ENCODE assay signal across 8 cellular contexts in the genomic region with DNA sequence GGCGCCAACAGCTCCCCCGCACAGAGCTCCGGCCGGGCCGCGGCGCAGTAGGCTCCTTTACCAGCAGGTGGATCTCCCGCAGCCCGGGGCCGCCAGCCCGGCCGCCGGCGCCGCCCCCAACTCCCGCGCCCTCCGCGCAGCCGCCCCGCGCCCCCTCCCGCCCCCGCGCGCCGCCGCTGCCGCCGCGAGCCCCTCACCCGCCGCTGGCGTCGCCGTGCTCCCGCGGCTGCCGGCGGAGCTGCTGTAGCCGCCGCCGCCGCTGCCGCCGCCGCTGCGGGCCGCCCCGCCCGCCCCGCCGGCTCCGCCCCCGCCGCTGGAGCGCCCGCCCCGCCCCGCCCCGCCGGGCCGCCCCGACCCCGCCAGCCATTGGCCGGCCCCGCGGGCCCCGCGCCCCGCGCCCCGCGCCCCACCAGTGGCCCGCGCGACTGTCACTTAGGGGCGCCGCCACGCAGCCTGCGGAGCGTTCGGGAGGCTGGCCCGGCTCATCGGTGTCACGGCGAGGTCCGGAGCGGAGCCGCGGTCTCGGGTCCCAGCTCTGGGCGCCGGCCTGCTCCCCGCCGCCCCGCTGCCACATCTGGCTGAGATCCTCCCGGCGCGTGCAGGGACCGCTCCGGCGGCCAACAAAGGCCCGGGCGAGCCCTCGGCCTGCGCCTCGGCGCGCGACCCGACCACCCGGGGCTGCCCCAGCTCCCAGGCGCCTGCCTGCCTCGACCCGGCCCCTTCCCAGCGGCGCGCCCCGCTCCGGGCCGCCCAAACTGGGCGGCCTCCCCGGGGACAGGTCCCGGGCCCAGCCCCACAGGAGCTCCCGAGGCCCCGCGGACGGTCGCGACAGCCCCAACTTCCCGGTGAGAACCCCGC. TPM values are rescaled to one million over a fixed set of nuclear protein-coding genes. Genes with fewer than 3 reads are reported as not detected.
DNase-seq lines count a peak whose midpoint lies in the region; ATAC-seq and TF ChIP-seq lines count a peak whose summit lies in the region.

Gene MGAT4A (minus strand): TSS at position 282 of the 858 bp plus-strand sequence. CDS start 4,800 bp downstream, outside the sequence.

- peaks cover 26% of the 10 kb centered on the region for H3K36me3 Mint-ChIP-seq in CD8-positive, alpha-beta T cell
- no peaks in the 10 kb centered on the region for H3K36me3 Mint-ChIP-seq in activated naive CD8-positive, alpha-beta T cell

- H3K27me3 Mint-ChIP-seq in CD8-positive, alpha-beta T cell (ENCODE audit: low read depth) = no peaks in the 10 kb centered on the region
- no peaks in the 10 kb centered on the region for H3K27me3 Mint-ChIP-seq in activated naive CD8-positive, alpha-beta T cell

- H3K27ac ChIP-seq in CD8-positive, alpha-beta T cell (ENCODE audit: low read depth, low read length) = peak within 1 kb of the TSS; percentile 82
- H3K27ac ChIP-seq in upper lobe of left lung = peak within 1 kb of the TSS; percentile 93 to 98 (median 95)

- H3K4me1 ChIP-seq in CD8-positive, alpha-beta T cell (ENCODE audit: insufficient read depth, low read length) = peaks cover 48% of the 10 kb centered on the region
- H3K4me1 ChIP-seq in upper lobe of left lung = peaks cover 30 to 55% (median 37%) of the 10 kb centered on the region in 4 donors

- no peaks in the 10 kb centered on the region for H3K36me3 ChIP-seq in CD8-positive, alpha-beta T cell (ENCODE audit: insufficient read depth, low read length)
- no peaks in the 10 kb centered on the region for H3K36me3 ChIP-seq in upper lobe of left lung

- TF ChIP-seq EP300 in upper lobe of left lung (IDR thresholded peaks at IDR 0.05) = no peak

- TF ChIP-seq CTCF in CD8-positive, alpha-beta T cell (IDR thresholded peaks at IDR 0.05) = no peak
- peak in 4 of 6 experiments; percentile 20 to 62 (median 22) for TF ChIP-seq CTCF in upper lobe of left lung (IDR thresholded peaks at IDR 0.05)

- peak within 1 kb of the TSS; percentile 97 for H3K27ac Mint-ChIP-seq in CD8-positive, alpha-beta T cell
- peak within 1 kb of the TSS; percentile 96 for H3K27ac Mint-ChIP-seq in activated naive CD8-positive, alpha-beta T cell

- H3K9me3 ChIP-seq in CD8-positive, alpha-beta T cell (ENCODE audit: low read length) = no peaks in the 10 kb centered on the region
- no peaks in the 10 kb centered on the region for H3K9me3 ChIP-seq in upper lobe of left lung

- H3K4me3 ChIP-seq in CD8-positive, alpha-beta T cell (ENCODE audit: low read depth, low read length) = peak within 1 kb of the TSS; percentile 93
- H3K4me3 ChIP-seq in upper lobe of left lung = peak within 1 kb of the TSS; percentile 55 to 93 (median 84)

- POLR2A ChIA-PET in CD8-positive, alpha-beta T cell (lab: Charles Lee) = interaction anchor here (0.6 to 6.6 kb wide), 24 partner anchors 9 to 335 kb away, joined by 3 to 112 read pairs (median 4); no protein-coding TSS in a partner anchor

- no peaks in the 10 kb centered on the region for H3K27me3 ChIP-seq in CD8-positive, alpha-beta T cell (ENCODE audit: insufficient read depth, low read length)
- H3K27me3 ChIP-seq in upper lobe of left lung = no peaks in the 10 kb centered on the region

- DNase-seq in CD8-positive, alpha-beta T cell = peak; percentile 62 to 89 (median 77)
- DNase-seq in GM19240 (ENCODE audit: insufficient read length, low spot score) (peak; percentile 65), cardiac septum (ENCODE audit: low spot score) (peak; percentile 90), posterior vena cava (ENCODE audit: low spot score) (peak; percentile 90), upper lobe of left lung (peak; percentile 89 to 96)

- CTCF ChIA-PET in CD8-positive, alpha-beta T cell (lab: Charles Lee) = interaction anchor here (0.7 to 5.3 kb wide), 18 partner anchors 10 to 91 kb away, joined by 3 to 22 read pairs (median 4); no protein-coding TSS in a partner anchor

- WGBS in upper lobe of left lung, 2 donors = 0% methylated on average over 5 to 13 of the region's 133 CpGs

- ATAC-seq in CD8-positive, alpha-beta T cell = peak; percentile 76
- ATAC-seq in HG03469 (IDR thresholded peaks at IDR 0.05; ENCODE audit: unreplicated experiment) = peak; percentile 66
- ATAC-seq in SK-N-SH treated with all-trans-retinoic acid at 6 μM for 48 hours = peak; percentile 77
- peak; percentile 90 to 96 for ATAC-seq in upper lobe of left lung (ENCODE audit: low FRiP score in 2 of 2)

- intact Hi-C loops in CD8-positive, alpha-beta T cell (cut with DNase I, micrococcal nuclease) = loop anchor here (1.0 to 5.0 kb wide), 8 partner anchors 28 to 1084 kb away; partner anchors contain the start of genes COX5B (in 1 of the 2), MITD1 (in 1 of the 2) and MRPL30 (in 1 of the 2)
- intact Hi-C loops in cardiac septum (cut with DNase I) = loop anchor here (2.0 kb wide), 2 partner anchors 94 to 106 kb away; no protein-coding TSS in a partner anchor
- intact Hi-C loops in posterior vena cava (cut with DNase I) = loop anchor here in 1 of 2 donors (10.0 kb wide), 1 partner anchor 94 kb away; no protein-coding TSS in a partner anchor

- no peaks in the 10 kb centered on the region for H3K9me3 Mint-ChIP-seq in CD8-positive, alpha-beta T cell
- H3K9me3 Mint-ChIP-seq in activated naive CD8-positive, alpha-beta T cell (ENCODE audit: low read depth) = no peaks in the 10 kb centered on the region

- peak within 1 kb of the TSS; percentile 93 for H3K4me3 Mint-ChIP-seq in CD8-positive, alpha-beta T cell
- peak within 1 kb of the TSS; percentile 95 for H3K4me3 Mint-ChIP-seq in activated naive CD8-positive, alpha-beta T cell

- peak in 3 of 4 donors; percentile 78 to 93 (median 85) for TF ChIP-seq POLR2A in upper lobe of left lung (IDR thresholded peaks at IDR 0.05)

- H3K4me1 Mint-ChIP-seq in CD8-positive, alpha-beta T cell (ENCODE audit: low read depth) = peaks cover 59% of the 10 kb centered on the region
- peaks cover 72% of the 10 kb centered on the region for H3K4me1 Mint-ChIP-seq in activated naive CD8-positive, alpha-beta T cell (ENCODE audit: low read depth)

TF ChIP-seq in SK-N-SH treated with all-trans-retinoic acid at 6 μM for 48 hours, 23 proteins besides CTCF, POLR2A, EP300 and RAD21:
- TF ChIP-seq ZNF8 (CRISPR knock-in tag; IDR thresholded peaks at IDR 0.05) = no peak
- TF ChIP-seq ZNF70 (CRISPR knock-in tag; IDR thresholded peaks at IDR 0.05) = no peak
- TF ChIP-seq TCF4 (CRISPR knock-in tag; IDR thresholded peaks at IDR 0.05; ENCODE audit: borderline replicate concordance) = no peak
- no peak for TF ChIP-seq ARNTL (CRISPR knock-in tag; IDR thresholded peaks at IDR 0.05; ENCODE audit: borderline replicate concordance, low read depth)
- no peak for TF ChIP-seq ESRRG (CRISPR knock-in tag; IDR thresholded peaks at IDR 0.05)
- TF ChIP-seq, protein P1, sequence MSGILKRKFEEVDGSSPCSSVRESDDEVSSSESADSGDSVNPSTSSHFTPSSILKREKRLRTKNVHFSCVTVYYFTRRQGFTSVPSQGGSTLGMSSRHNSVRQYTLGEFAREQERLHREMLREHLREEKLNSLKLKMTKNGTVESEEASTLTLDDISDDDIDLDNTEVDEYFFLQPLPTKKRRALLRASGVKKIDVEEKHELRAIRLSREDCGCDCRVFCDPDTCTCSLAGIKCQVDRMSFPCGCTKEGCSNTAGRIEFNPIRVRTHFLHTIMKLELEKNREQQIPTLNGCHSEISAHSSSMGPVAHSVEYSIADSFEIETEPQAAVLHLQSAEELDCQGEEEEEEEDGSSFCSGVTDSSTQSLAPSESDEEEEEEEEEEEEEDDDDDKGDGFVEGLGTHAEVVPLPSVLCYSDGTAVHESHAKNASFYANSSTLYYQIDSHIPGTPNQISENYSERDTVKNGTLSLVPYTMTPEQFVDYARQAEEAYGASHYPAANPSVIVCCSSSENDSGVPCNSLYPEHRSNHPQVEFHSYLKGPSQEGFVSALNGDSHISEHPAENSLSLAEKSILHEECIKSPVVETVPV (CRISPR knock-in tag; IDR thresholded peaks at IDR 0.05) = no peak
- TF ChIP-seq, protein P2, sequence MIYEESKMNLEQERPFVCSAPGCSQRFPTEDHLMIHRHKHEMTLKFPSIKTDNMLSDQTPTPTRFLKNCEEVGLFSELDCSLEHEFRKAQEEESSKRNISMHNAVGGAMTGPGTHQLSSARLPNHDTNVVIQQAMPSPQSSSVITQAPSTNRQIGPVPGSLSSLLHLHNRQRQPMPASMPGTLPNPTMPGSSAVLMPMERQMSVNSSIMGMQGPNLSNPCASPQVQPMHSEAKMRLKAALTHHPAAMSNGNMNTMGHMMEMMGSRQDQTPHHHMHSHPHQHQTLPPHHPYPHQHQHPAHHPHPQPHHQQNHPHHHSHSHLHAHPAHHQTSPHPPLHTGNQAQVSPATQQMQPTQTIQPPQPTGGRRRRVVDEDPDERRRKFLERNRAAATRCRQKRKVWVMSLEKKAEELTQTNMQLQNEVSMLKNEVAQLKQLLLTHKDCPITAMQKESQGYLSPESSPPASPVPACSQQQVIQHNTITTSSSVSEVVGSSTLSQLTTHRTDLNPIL (CRISPR knock-in tag; IDR thresholded peaks at IDR 0.05; ENCODE audit: low read depth) = no peak
- TF ChIP-seq ZFP30 (CRISPR knock-in tag; IDR thresholded peaks at IDR 0.05) = no peak
- TF ChIP-seq ZNF565 (CRISPR knock-in tag; conservative IDR thresholded peaks at IDR 0.05; ENCODE audit: low read depth) = no peak
- TF ChIP-seq ZFP3 (CRISPR knock-in tag; IDR thresholded peaks at IDR 0.05) = no peak

RNA-seq across cellular contexts. Expression of gene MGAT4A, which starts in this region (rescaled TPM):
- total RNA-seq in CD8-positive, alpha-beta T cell = 100 to 1,000 TPM; 226 to 229 TPM
- total RNA-seq in cardiac septum (16.3 TPM), posterior vena cava (10 to 100 TPM; 34.2 to 36.2 TPM), upper lobe of left lung (10 to 100 TPM; 28.4 to 69.6 (median 53.6) TPM)

Comparison
In these comparisons a context has a peak if more than half of its experiments do, and no peak if none do; other contexts are left out.
1. Peak in every context shown above with its lines: DNase-seq, ATAC-seq, H3K4me3 ChIP-seq and H3K27ac ChIP-seq.